ENCODE assay signal across 31 cellular contexts in genomic region chr9:130283514-130284248, GRCh38. TPM values are rescaled to one million over a fixed set of nuclear protein-coding genes. Genes with fewer than 3 reads are reported as not detected.
DNase-seq lines count a peak whose midpoint lies in the region; ATAC-seq and TF ChIP-seq lines count a peak whose summit lies in the region.
"Had no signal": no experiment of that assay in that cellular context is flagged by ENCODE, and none has a peak within 500 bp of the region (broad histone marks: within the 10 kb centered on the region; RNA-seq: fewer than 3 reads in every experiment).

No MANE protein-coding gene starts in this region.

- H2AFZ ChIP-seq in trophoblast cell (ENCODE audit: insufficient read depth, low read length, poor library complexity) = no peak overlapping the region
- H2AFZ ChIP-seq in PC-3 (ENCODE audit: low read length) = no peak overlapping the region

- H3K79me2 ChIP-seq in trophoblast cell (ENCODE audit: control insufficient read depth, insufficient read depth, low read length, poor library complexity) (no peaks in the 10 kb centered on the region), PC-3 (ENCODE audit: low read length) (no peaks in the 10 kb centered on the region)

- no peak overlapping the region for H2AK5ac ChIP-seq in trophoblast cell (ENCODE audit: low read length)

- CTCF ChIA-PET in PC-3 (lab: Charles Lee) = no interaction called here

- peak; percentile 70 for DNase-seq in NCI-H748 (lab: John Stamatoyannopoulos, UW; ENCODE audit: unreplicated experiment)
- DNase-seq in NCI-H748 treated with DMSO at 0.1 percent for 48 hours (lab: John Stamatoyannopoulos, UW) = no peak
- peak; percentile 93 for DNase-seq in SK-N-DZ (ENCODE audit: low spot score)
- no peak for DNase-seq in trophoblast cell
- no peak for DNase-seq in PC-3
- no peak for DNase-seq in NK-92 (lab: John Stamatoyannopoulos, UW; ENCODE audit: unreplicated experiment)
- DNase-seq: activated CD4-positive, alpha-beta T cell treated with anti-CD3 and anti-CD28 coated beads, Interleukin-2, amount 50 U/mL, for 48 hours; activated CD4-positive, CD25-positive, alpha-beta regulatory T cell treated with anti-CD3 and anti-CD28 coated beads, Interleukin-2, amount 50 U/mL, for 72 hours; activated naive CD8-positive, alpha-beta T cell treated with anti-CD3 and anti-CD28 coated beads, Interleukin-2, amount 50 U/mL, for 24 hours; activated T-cell treated with anti-CD3 and anti-CD28 coated beads, Interleukin-2, amount 50 U/mL, for 48 hours; AML-193; CD4-positive, alpha-beta memory T cell; colonic mucosa; effector CD8-positive, alpha-beta T cell; H9; immature natural killer cell; Kasumi-1; left cardiac atrium; mucosa of descending colon; MV-4-11; NCI-H226; NCI-H526 treated with DMSO at 0.1 percent for 48 hours; substantia nigra; upper lobe of left lung had no signal

- no peak overlapping the region for H3K9ac ChIP-seq in trophoblast cell (ENCODE audit: low read length)
- no peak overlapping the region for H3K9ac ChIP-seq in PC-3 (ENCODE audit: low read length)

- H3K9me3 ChIP-seq in trophoblast cell (ENCODE audit: insufficient read depth, low read depth, low read length) (no peaks in the 10 kb centered on the region), PC-3 (ENCODE audit: low read length) (no peaks in the 10 kb centered on the region)
- H3K9me3 ChIP-seq: colonic mucosa, mucosa of descending colon, upper lobe of left lung had no signal

- H3K27me3 ChIP-seq in trophoblast cell (ENCODE audit: insufficient read depth, low read length) (no peaks in the 10 kb centered on the region), PC-3 (ENCODE audit: low read length) (peaks cover 12% of the 10 kb centered on the region)
- H3K27me3 ChIP-seq: colonic mucosa, upper lobe of left lung had no signal

- BruUV-seq in PC-3 (replicated peaks; lab: Mats Ljungman, UMichigan) = no TSS peak

- POLR2A ChIA-PET in PC-3 (lab: Charles Lee; ENCODE audit: unreplicated experiment) = no interaction called here

- no peak overlapping the region for H2BK5ac ChIP-seq in trophoblast cell (ENCODE audit: low read depth, low read length, poor library complexity)

- H3K4me1 ChIP-seq in trophoblast cell (ENCODE audit: control insufficient read depth in 1 of 2, insufficient read depth in 2 of 2, low read length in 2 of 2) (peaks cover 2 to 4% of the 10 kb centered on the region in 2 experiments), PC-3 (ENCODE audit: insufficient read depth, low read length) (no peaks in the 10 kb centered on the region)
- H3K4me1 ChIP-seq: colonic mucosa had no signal

- no peak for ATAC-seq in HG03432 (IDR thresholded peaks at IDR 0.05; ENCODE audit: unreplicated experiment)
- no peak for ATAC-seq in HG02870 (IDR thresholded peaks at IDR 0.05; ENCODE audit: unreplicated experiment)
- no peak for ATAC-seq in PC-3
- ATAC-seq: left cardiac atrium; mucosa of descending colon; stimulated activated memory B cell treated with anti-CD40 and anti-IgM and Interleukin-4, amounts not matched to agents 10 μg/mL and 1 μg/mL and 100 μg/mL, for 72 hours had no signal

- intact Hi-C loops in PC-3 (cut with micrococcal nuclease) = no loop called here

- H3K27ac ChIP-seq in trophoblast cell (ENCODE audit: low read depth, low read length) = no peak overlapping the region
- H3K27ac ChIP-seq in PC-3 (ENCODE audit: low read length) = no peak overlapping the region
- H3K27ac ChIP-seq: colonic mucosa, RWPE1, SK-N-MC, skin epidermis had no signal

- no peak overlapping the region for H4K12ac ChIP-seq in trophoblast cell (ENCODE audit: low read depth, low read length)

- no peak overlapping the region for H2BK12ac ChIP-seq in trophoblast cell (ENCODE audit: low read length)

- no peak overlapping the region for H2BK120ac ChIP-seq in trophoblast cell (ENCODE audit: insufficient read depth, low read length, poor library complexity)

- no peaks in the 10 kb centered on the region for H3K9me2 ChIP-seq in PC-3 (replicated peaks; ENCODE audit: low read length)

- H3K79me1 ChIP-seq in trophoblast cell (ENCODE audit: low read length) = no peaks in the 10 kb centered on the region

- no peak overlapping the region for H3K4me2 ChIP-seq in trophoblast cell (ENCODE audit: low read length)
- H3K4me2 ChIP-seq in PC-3 (ENCODE audit: low read length) = no peak overlapping the region

- H3K4me3 ChIP-seq in trophoblast cell (ENCODE audit: low read depth, low read length) (no peak overlapping the region), PC-3 (ENCODE audit: low read length) (no peak overlapping the region)
- H3K4me3 ChIP-seq: colonic mucosa, lung, mucosa of descending colon, SK-N-MC, skin epidermis, upper lobe of left lung had no signal

- H3K4ac ChIP-seq in trophoblast cell (ENCODE audit: low read depth, low read length) = no peak overlapping the region

- H3K36me3 ChIP-seq in trophoblast cell (ENCODE audit: control insufficient read depth in 1 of 2, insufficient read depth in 2 of 2, low read length in 2 of 2) = no peaks in the 10 kb centered on the region
- no peaks in the 10 kb centered on the region for H3K36me3 ChIP-seq in PC-3 (ENCODE audit: low read depth, low read length)
- H3K36me3 ChIP-seq: colonic mucosa, upper lobe of left lung had no signal

- no peak overlapping the region for H3K14ac ChIP-seq in trophoblast cell (ENCODE audit: low read length)

- H3K18ac ChIP-seq in trophoblast cell (ENCODE audit: low read length) = no peak overlapping the region

- TF ChIP-seq CTCF in PC-3 (conservative IDR thresholded peaks at IDR 0.05; ENCODE audit: low read depth, low read length) = no peak

- no peaks in the 10 kb centered on the region for H4K20me1 ChIP-seq in PC-3 (ENCODE audit: low read length)

- peak overlapping the region; percentile 36 for H4K91ac ChIP-seq in trophoblast cell (ENCODE audit: low read depth, low read length)

- H4K8ac ChIP-seq in trophoblast cell (ENCODE audit: low read depth, low read length) = no peak overlapping the region

- H3K23ac ChIP-seq in trophoblast cell (ENCODE audit: low read length) = no peak overlapping the region

- no peaks in the 10 kb centered on the region for H3F3A ChIP-seq in PC-3 (ENCODE audit: low read length, unreplicated experiment)

- WGBS in trophoblast cell (ENCODE audit: extremely low coverage, insufficient coverage, insufficient read length) = no CpG with 5 or more reads among the region's 4 CpGs

RNA-seq across cellular contexts. Expression of gene HMCN2, which starts 18.1 kb away (rescaled TPM):
- 9.8 and 11.5 TPM in 2 replicates for polyA plus RNA-seq in SK-N-DZ (2014; cell fraction: cytosol; rRNA removed)
- polyA plus RNA-seq in SK-N-DZ (2014; cell fraction: nucleus; rRNA removed) = 86.4 and 102 TPM in 2 replicates
- 3.2 and 3.6 TPM in 2 replicates for polyA plus RNA-seq in trophoblast cell (2013)
- total RNA-seq in PC-3 (2014; rRNA removed) = 0.11 and 0.35 TPM in 2 replicates
- total RNA-seq: CD4-positive, alpha-beta memory T cell had no signal
- polyA plus RNA-seq: CD4-positive, alpha-beta memory T cell; immature natural killer cell had no signal

Comparison
In these comparisons a context has a peak if more than half of its experiments do, and no peak if none do; other contexts are left out.
1. DNase-seq: peak in NCI-H748 (single experiment) and SK-N-DZ (single experiment); none in NCI-H748 treated with DMSO at 0.1 percent for 48 hours (single experiment), trophoblast cell (0 of 2), PC-3 (single experiment) and NK-92 (single experiment).